3 cellular contexts compared by ENCODE assay signal in the genomic region with DNA sequence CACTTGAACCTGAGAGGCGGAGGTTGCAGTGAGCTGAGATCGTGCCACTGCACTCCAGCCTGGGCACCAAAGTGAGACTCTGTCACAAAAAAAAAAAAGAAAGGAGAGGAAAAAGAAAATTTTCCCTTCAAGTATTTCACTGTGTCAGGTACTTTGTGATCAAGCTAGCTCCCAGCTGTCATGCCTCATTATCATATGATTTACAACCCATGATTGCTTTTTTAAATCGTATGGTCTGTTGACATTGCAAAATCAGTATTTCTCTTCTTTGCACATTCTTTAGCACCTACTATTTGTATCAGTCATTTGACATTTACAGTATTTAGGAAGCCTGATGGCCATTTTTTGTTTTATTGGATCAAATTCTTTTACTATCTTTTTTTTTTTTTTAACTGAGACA.
TF ChIP-seq lines count a peak whose summit lies in the region.

No MANE protein-coding gene starts in this region.

TF ChIP-seq in liver, 16 proteins besides CTCF, POLR2A, EP300 and RAD21:
- TF ChIP-seq HNF4G (IDR thresholded peaks at IDR 0.05) (no peak), HNF4A (conservative IDR thresholded peaks at IDR 0.05) (no peak), GABPA (IDR thresholded peaks at IDR 0.05 in 1 of 2, conservative IDR thresholded peaks at IDR 0.05 in 1 of 2) (no peak), YY1 (IDR thresholded peaks at IDR 0.05) (no peak), NR2F2 (IDR thresholded peaks at IDR 0.05) (no peak), MAX (IDR thresholded peaks at IDR 0.05) (no peak), ZBTB33 (IDR thresholded peaks at IDR 0.05) (no peak), SP1 (IDR thresholded peaks at IDR 0.05) (no peak), RXRA (IDR thresholded peaks at IDR 0.05) (no peak), FOXA1 (IDR thresholded peaks at IDR 0.05) (no peak), EGR1 (IDR thresholded peaks at IDR 0.05; ENCODE audit: low read depth in 2 of 2) (no peak), JUND (IDR thresholded peaks at IDR 0.05) (no peak), FOXA2 (IDR thresholded peaks at IDR 0.05) (no peak), TAF1 (conservative IDR thresholded peaks at IDR 0.05) (no peak)
- TF ChIP-seq, protein P1, sequence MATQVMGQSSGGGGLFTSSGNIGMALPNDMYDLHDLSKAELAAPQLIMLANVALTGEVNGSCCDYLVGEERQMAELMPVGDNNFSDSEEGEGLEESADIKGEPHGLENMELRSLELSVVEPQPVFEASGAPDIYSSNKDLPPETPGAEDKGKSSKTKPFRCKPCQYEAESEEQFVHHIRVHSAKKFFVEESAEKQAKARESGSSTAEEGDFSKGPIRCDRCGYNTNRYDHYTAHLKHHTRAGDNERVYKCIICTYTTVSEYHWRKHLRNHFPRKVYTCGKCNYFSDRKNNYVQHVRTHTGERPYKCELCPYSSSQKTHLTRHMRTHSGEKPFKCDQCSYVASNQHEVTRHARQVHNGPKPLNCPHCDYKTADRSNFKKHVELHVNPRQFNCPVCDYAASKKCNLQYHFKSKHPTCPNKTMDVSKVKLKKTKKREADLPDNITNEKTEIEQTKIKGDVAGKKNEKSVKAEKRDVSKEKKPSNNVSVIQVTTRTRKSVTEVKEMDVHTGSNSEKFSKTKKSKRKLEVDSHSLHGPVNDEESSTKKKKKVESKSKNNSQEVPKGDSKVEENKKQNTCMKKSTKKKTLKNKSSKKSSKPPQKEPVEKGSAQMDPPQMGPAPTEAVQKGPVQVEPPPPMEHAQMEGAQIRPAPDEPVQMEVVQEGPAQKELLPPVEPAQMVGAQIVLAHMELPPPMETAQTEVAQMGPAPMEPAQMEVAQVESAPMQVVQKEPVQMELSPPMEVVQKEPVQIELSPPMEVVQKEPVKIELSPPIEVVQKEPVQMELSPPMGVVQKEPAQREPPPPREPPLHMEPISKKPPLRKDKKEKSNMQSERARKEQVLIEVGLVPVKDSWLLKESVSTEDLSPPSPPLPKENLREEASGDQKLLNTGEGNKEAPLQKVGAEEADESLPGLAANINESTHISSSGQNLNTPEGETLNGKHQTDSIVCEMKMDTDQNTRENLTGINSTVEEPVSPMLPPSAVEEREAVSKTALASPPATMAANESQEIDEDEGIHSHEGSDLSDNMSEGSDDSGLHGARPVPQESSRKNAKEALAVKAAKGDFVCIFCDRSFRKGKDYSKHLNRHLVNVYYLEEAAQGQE (IDR thresholded peaks at IDR 0.05) = no peak
- TF ChIP-seq, protein P2, sequence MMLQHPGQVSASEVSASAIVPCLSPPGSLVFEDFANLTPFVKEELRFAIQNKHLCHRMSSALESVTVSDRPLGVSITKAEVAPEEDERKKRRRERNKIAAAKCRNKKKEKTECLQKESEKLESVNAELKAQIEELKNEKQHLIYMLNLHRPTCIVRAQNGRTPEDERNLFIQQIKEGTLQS (IDR thresholded peaks at IDR 0.05) = no peak
TF ChIP-seq in liver: peak in this region for 0.

TF ChIP-seq in HepG2, 621 proteins besides CTCF, POLR2A, EP300 and RAD21:
- TF ChIP-seq NFYB (CRISPR knock-in tag; IDR thresholded peaks at IDR 0.05) = no peak
- no peak for TF ChIP-seq SMAD3 (CRISPR knock-in tag; IDR thresholded peaks at IDR 0.05)
- TF ChIP-seq PRMT3 (CRISPR knock-in tag; IDR thresholded peaks at IDR 0.05; ENCODE audit: borderline replicate concordance, low read depth) = no peak
- no peak for TF ChIP-seq ARHGAP35 (CRISPR knock-in tag; IDR thresholded peaks at IDR 0.05; ENCODE audit: borderline replicate concordance)
- TF ChIP-seq SMAD1 (CRISPR knock-in tag; IDR thresholded peaks at IDR 0.05; ENCODE audit: borderline replicate concordance, low read depth) = no peak
- TF ChIP-seq, protein P3, sequence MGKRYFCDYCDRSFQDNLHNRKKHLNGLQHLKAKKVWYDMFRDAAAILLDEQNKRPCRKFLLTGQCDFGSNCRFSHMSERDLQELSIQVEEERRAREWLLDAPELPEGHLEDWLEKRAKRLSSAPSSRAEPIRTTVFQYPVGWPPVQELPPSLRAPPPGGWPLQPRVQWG (CRISPR knock-in tag; IDR thresholded peaks at IDR 0.05; ENCODE audit: borderline replicate concordance, low read depth) = no peak
- no peak for TF ChIP-seq RFXANK (CRISPR knock-in tag; IDR thresholded peaks at IDR 0.05)
- TF ChIP-seq ASH2L (IDR thresholded peaks at IDR 0.05; ENCODE audit: insufficient read length, low read depth, low read length) = no peak
- TF ChIP-seq ZNF572 (CRISPR knock-in tag; IDR thresholded peaks at IDR 0.05) = no peak

TF ChIP-seq in K562, 482 proteins besides CTCF, POLR2A, EP300 and RAD21:
- TF ChIP-seq ZFP1 (CRISPR knock-in tag; IDR thresholded peaks at IDR 0.05) (no peak), MBD2 (IDR thresholded peaks at IDR 0.05; ENCODE audit: borderline replicate concordance, low read depth) (no peak), MEIS2 (IDR thresholded peaks at IDR 0.05; ENCODE audit: partially characterized antibody) (peak; percentile 72), MTF1 (CRISPR knock-in tag; IDR thresholded peaks at IDR 0.05; ENCODE audit: borderline replicate concordance) (no peak), PBX2 (CRISPR knock-in tag; IDR thresholded peaks at IDR 0.05; ENCODE audit: low read depth) (no peak), PBX2 (tag; conservative IDR thresholded peaks at IDR 0.05; ENCODE audit: low read depth) (peak; percentile 44), PKNOX1 (IDR thresholded peaks at IDR 0.05) (peak; percentile 65), SLC30A9 (CRISPR knock-in tag; IDR thresholded peaks at IDR 0.05) (no peak)
- TF ChIP-seq, protein P4, sequence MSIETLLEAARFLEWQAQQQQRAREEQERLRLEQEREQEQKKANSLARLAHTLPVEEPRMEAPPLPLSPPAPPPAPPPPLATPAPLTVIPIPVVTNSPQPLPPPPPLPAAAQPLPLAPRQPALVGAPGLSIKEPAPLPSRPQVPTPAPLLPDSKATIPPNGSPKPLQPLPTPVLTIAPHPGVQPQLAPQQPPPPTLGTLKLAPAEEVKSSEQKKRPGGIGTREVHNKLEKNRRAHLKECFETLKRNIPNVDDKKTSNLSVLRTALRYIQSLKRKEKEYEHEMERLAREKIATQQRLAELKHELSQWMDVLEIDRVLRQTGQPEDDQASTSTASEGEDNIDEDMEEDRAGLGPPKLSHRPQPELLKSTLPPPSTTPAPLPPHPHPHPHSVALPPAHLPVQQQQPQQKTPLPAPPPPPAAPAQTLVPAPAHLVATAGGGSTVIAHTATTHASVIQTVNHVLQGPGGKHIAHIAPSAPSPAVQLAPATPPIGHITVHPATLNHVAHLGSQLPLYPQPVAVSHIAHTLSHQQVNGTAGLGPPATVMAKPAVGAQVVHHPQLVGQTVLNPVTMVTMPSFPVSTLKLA (conservative IDR thresholded peaks at IDR 0.05) = no peak
